Comparison of ENCODE assay signal across 27 cellular contexts in the genomic region with DNA sequence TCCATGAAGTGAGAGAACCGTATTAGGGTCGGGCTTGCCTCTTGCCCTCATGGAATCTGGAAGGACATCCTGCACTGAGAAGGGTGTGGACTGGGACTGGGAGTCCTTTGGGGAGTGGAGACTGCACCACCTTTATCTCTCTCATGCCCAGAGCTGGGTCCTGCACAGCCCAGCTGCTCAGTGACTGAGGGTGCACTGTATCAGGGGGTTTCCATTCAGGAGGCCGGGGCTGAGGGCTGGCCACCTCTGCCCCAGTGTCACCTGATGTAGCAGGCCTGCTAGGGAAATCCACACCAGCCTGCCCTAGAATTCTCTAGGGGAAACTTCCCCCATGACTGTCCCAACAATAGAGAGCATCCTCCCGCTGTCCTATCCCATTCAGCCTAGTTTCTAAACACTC.
"Had no signal": no experiment of that assay in that cellular context is flagged by ENCODE, and none has a peak within 500 bp of the region (broad histone marks: within the 10 kb centered on the region; RNA-seq: fewer than 3 reads in every experiment).

No MANE protein-coding gene starts in this region.

- H3K9me3 Mint-ChIP-seq: activated naive CD4-positive, alpha-beta T cell treated with anti-CD3 and anti-CD28 coated beads for 36 hours; activated naive CD8-positive, alpha-beta T cell treated with anti-CD3 and anti-CD28 coated beads, Interleukin-2, amount 10 ng/mL, durations not matched to agents 7 days and 5 days; activated T-helper 1 cell treated with anti-CD3 and anti-CD28 coated beads, Interleukin-12 subunit alpha, Interleukin-12 subunit beta, Interleukin-2, Interleukin-4 antibody, amounts not matched to agents 30 ng/mL and 10 ng/mL and 1 ng/mL, durations not matched to agents 14 hours and 24 hours and 36 hours had no signal

- H3K27ac ChIP-seq: ascending aorta, brain microvascular endothelial cell, epithelial cell of prostate, esophagus squamous epithelium, left lung, pancreas, prostate gland, SK-N-MC, spleen, suprapubic skin had no signal

- H3K27ac Mint-ChIP-seq: activated CD8-positive, alpha-beta T cell treated with anti-CD3 and anti-CD28 coated beads, Interleukin-2, amount 10 ng/mL, durations not matched to agents 7 days and 5 days; activated naive CD4-positive, alpha-beta T cell treated with anti-CD3 and anti-CD28 coated beads for 36 hours; activated naive CD8-positive, alpha-beta T cell treated with anti-CD3 and anti-CD28 coated beads, Interleukin-2, amount 10 ng/mL, durations not matched to agents 7 days and 5 days; activated T-helper 1 cell treated with anti-CD3 and anti-CD28 coated beads, Interleukin-12 subunit alpha, Interleukin-12 subunit beta, Interleukin-2, Interleukin-4 antibody, amounts not matched to agents 30 ng/mL and 10 ng/mL and 1 ng/mL, durations not matched to agents 14 hours and 24 hours and 36 hours; mesothelial cell of epicardium; naive B cell; nephron progenitor cell had no signal

- H3K27me3 ChIP-seq: ascending aorta, brain microvascular endothelial cell, esophagus squamous epithelium, left lung, pancreas, spleen, suprapubic skin, tibial nerve had no signal

- H3K36me3 Mint-ChIP-seq: activated naive CD8-positive, alpha-beta T cell treated with anti-CD3 and anti-CD28 coated beads, Interleukin-2, amount 10 ng/mL, durations not matched to agents 7 days and 5 days; naive B cell had no signal

- H3K4me3 ChIP-seq: ascending aorta, esophagus squamous epithelium, left lung, pancreas, prostate gland, SK-N-MC, spleen, suprapubic skin, tibial nerve had no signal

- H3K4me3 Mint-ChIP-seq: activated CD8-positive, alpha-beta T cell treated with anti-CD3 and anti-CD28 coated beads, Interleukin-2, amount 10 ng/mL, durations not matched to agents 7 days and 5 days; activated naive CD4-positive, alpha-beta T cell treated with anti-CD3 and anti-CD28 coated beads for 36 hours; activated naive CD8-positive, alpha-beta T cell treated with anti-CD3 and anti-CD28 coated beads, Interleukin-2, amount 10 ng/mL, durations not matched to agents 7 days and 5 days; activated T-helper 1 cell treated with anti-CD3 and anti-CD28 coated beads, Interleukin-12 subunit alpha, Interleukin-12 subunit beta, Interleukin-2, Interleukin-4 antibody, amounts not matched to agents 30 ng/mL and 10 ng/mL and 1 ng/mL, durations not matched to agents 14 hours and 24 hours and 36 hours; mesothelial cell of epicardium; naive B cell; nephron progenitor cell had no signal

- H3K4me1 Mint-ChIP-seq: activated naive CD8-positive, alpha-beta T cell treated with anti-CD3 and anti-CD28 coated beads, Interleukin-2, amount 10 ng/mL, durations not matched to agents 7 days and 5 days; naive B cell had no signal

- H3K4me1 ChIP-seq: pancreas, prostate gland, suprapubic skin had no signal

- H3K9me3 ChIP-seq: ascending aorta, esophagus squamous epithelium, left lung, pancreas, prostate gland, spleen, suprapubic skin, tibial nerve had no signal

- H3K36me3 ChIP-seq: ascending aorta, brain microvascular endothelial cell, esophagus squamous epithelium, left lung, pancreas, prostate gland, spleen, suprapubic skin, tibial nerve had no signal

- ATAC-seq: activated CD8-positive, alpha-beta T cell treated with anti-CD3 and anti-CD28 coated beads, Interleukin-2, amount 10 ng/mL, durations not matched to agents 7 days and 5 days; left lung; pancreas had no signal

- DNase-seq: activated CD4-positive, alpha-beta T cell treated with anti-CD3 and anti-CD28 coated beads for 1 hour; activated CD4-positive, alpha-beta T cell treated with anti-CD3 and anti-CD28 coated beads, Interleukin-2, amount 50 U/mL, for 1 hour; activated CD8-positive, alpha-beta T cell treated with anti-CD3 and anti-CD28 coated beads, Interleukin-2, amount 10 ng/mL, durations not matched to agents 7 days and 5 days; activated effector memory CD4-positive, alpha-beta T cell treated with anti-CD3 and anti-CD28 coated beads, Interleukin-2, amount 50 U/mL, for 16 hours; activated naive CD4-positive, alpha-beta T cell treated with anti-CD3 and anti-CD28 coated beads for 36 hours; activated naive CD8-positive, alpha-beta T cell treated with anti-CD3 and anti-CD28 coated beads, Interleukin-2, amount 10 ng/mL, durations not matched to agents 7 days and 5 days; brain microvascular endothelial cell; dermis blood vessel endothelial cell; effector CD8-positive, alpha-beta T cell; esophagus squamous epithelium; foreskin melanocyte; kidney glomerular epithelial cell; left lung; naive B cell; nephron progenitor cell; pancreas; spleen; stimulated activated naive CD4-positive, alpha-beta T cell; T-helper 2 cell had no signal
